ENCODE assay signal across 14 cellular contexts in the genomic region with DNA sequence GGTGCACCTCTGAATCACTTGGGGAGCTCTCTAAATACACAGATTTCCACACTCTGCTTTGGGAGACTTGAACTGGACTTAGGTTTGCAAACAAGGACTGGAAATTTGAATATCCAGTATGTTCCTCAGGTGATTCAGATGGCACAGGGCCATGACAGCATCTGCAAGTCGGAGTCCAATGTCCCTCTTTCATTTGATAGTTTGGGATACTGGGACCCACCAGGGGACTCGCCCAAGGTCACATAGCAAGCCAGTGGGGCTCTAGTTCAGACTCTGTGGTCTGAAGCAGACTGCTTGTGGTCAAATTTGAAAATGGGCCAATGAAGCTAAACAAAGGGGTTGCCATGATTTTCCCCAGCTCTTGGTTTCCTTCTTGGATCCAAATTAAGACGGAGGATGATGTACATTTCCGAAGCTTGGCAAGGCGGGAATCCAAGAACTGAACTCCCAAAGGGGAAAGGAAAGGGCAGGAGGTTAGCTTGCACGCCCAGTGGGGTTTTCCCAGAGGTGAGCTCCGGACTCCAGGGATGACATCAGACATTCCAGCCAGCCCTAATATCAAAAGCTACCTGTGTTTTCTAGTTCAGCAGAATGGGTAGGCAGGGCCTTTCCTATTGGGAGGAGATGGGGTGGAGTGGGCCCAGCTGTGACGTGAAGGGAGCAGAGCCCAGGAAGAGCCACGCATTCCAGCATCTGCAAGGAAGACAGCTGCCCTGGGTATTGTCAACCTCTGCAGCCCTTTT. TPM values are rescaled to one million over a fixed set of nuclear protein-coding genes. Genes with fewer than 3 reads are reported as not detected.
A peak's percentile ranks its signal among the peaks of the same experiment; 100 is the strongest.
DNase-seq lines count a peak whose midpoint lies in the region; ATAC-seq and TF ChIP-seq lines count a peak whose summit lies in the region.
"Had no signal": no experiment of that assay in that cellular context is flagged by ENCODE, and none has a peak within 500 bp of the region (broad histone marks: within the 10 kb centered on the region; RNA-seq: fewer than 3 reads in every experiment).

No MANE protein-coding gene starts in this region.

- TF ChIP-seq CTCF in WTC11 (IDR thresholded peaks at IDR 0.05), result no peak
- TF ChIP-seq CTCF in psoas muscle (IDR thresholded peaks at IDR 0.05), result no peak

- peaks cover 29% of the 10 kb centered on the region for H3K4me1 Mint-ChIP-seq in WTC11

- H3K9me3 Mint-ChIP-seq in WTC11, result no peaks in the 10 kb centered on the region
- H3K9me3 Mint-ChIP-seq: CD4-positive, alpha-beta memory T cell had no signal

- CTCF ChIA-PET in WTC11 (lab: Charles Lee), result interaction anchor here (0.7 to 8.3 kb wide), 9 partner anchors 11 to 90 kb away, joined by 3 to 152 read pairs (median 3); partner anchors contain the start of gene SDC4

- H3K27ac ChIP-seq in psoas muscle, result peak overlapping the region; percentile 90
- H3K27ac ChIP-seq: HL-60, WERI-Rb-1 had no signal

- no peak overlapping the region for H3K27ac Mint-ChIP-seq in WTC11

- no peaks in the 10 kb centered on the region for H3K36me3 ChIP-seq in psoas muscle (ENCODE audit: insufficient read depth in 1 of 2, low read depth in 1 of 2)
- H3K36me3 ChIP-seq: WERI-Rb-1 had no signal

- H3K9me3 ChIP-seq in psoas muscle, result no peaks in the 10 kb centered on the region

- intact Hi-C loops in psoas muscle (cut with DNase I), result loop anchor here in 1 of 2 donors (10.0 kb wide), 1 partner anchor 435 kb away; the partner anchor contains the start of genes DNTTIP1 and WFDC3

- peaks cover 65% of the 10 kb centered on the region for H3K4me1 ChIP-seq in psoas muscle

- WGBS in psoas muscle, 3 donors, result 48 to 53% (median 53%) methylated on average over 9 of the region's 9 CpGs

- ATAC-seq in WTC11 (no peak), psoas muscle (no peak), HG03175 (IDR thresholded peaks at IDR 0.05; ENCODE audit: unreplicated experiment) (no peak), HG02610 (IDR thresholded peaks at IDR 0.05; ENCODE audit: unreplicated experiment) (no peak)

- POLR2A ChIA-PET in WTC11 (lab: Charles Lee), result no interaction called here

- no peak overlapping the region for H3K4me3 ChIP-seq in psoas muscle

- DNase-seq in Daoy (ENCODE audit: low read depth), result peak; percentile 76
- no peak for DNase-seq in WTC11 (ENCODE audit: low spot score)
- DNase-seq in glomerular visceral epithelial cell (ENCODE audit: extremely low spot score), result peak; percentile 99
- DNase-seq in psoas muscle, result no peak
- no peak for DNase-seq in MV-4-11 (lab: John Stamatoyannopoulos, UW)
- no peak for DNase-seq in NCI-H1417 (lab: John Stamatoyannopoulos, UW)
- DNase-seq: CD4-positive, alpha-beta memory T cell; WERI-Rb-1 had no signal

- H3K36me3 Mint-ChIP-seq in WTC11, result no peaks in the 10 kb centered on the region
- H3K36me3 Mint-ChIP-seq: brain had no signal

- no peaks in the 10 kb centered on the region for H3K27me3 Mint-ChIP-seq in WTC11 (ENCODE audit: low read depth)
- H3K27me3 Mint-ChIP-seq: brain; CD4-positive, alpha-beta memory T cell had no signal

- no peaks in the 10 kb centered on the region for H3K27me3 ChIP-seq in psoas muscle (ENCODE audit: insufficient read depth in 3 of 3, low read length in 2 of 3)

- no peak overlapping the region for H3K4me3 Mint-ChIP-seq in WTC11
- H3K4me3 Mint-ChIP-seq: CD4-positive, alpha-beta memory T cell had no signal

TF ChIP-seq in WTC11, 78 proteins besides CTCF, POLR2A, EP300 and RAD21:
- TF ChIP-seq NR1H2 (CRISPR knock-in tag; IDR thresholded peaks at IDR 0.05), result no peak
- no peak for TF ChIP-seq JUN (CRISPR knock-in tag; IDR thresholded peaks at IDR 0.05)
- TF ChIP-seq, protein P1, sequence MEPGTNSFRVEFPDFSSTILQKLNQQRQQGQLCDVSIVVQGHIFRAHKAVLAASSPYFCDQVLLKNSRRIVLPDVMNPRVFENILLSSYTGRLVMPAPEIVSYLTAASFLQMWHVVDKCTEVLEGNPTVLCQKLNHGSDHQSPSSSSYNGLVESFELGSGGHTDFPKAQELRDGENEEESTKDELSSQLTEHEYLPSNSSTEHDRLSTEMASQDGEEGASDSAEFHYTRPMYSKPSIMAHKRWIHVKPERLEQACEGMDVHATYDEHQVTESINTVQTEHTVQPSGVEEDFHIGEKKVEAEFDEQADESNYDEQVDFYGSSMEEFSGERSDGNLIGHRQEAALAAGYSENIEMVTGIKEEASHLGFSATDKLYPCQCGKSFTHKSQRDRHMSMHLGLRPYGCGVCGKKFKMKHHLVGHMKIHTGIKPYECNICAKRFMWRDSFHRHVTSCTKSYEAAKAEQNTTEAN (CRISPR knock-in tag; IDR thresholded peaks at IDR 0.05), result no peak
- TF ChIP-seq FOXP4 (CRISPR knock-in tag; IDR thresholded peaks at IDR 0.05), result no peak
- no peak for TF ChIP-seq FOXK1 (CRISPR knock-in tag; IDR thresholded peaks at IDR 0.05)
- TF ChIP-seq GTF2I (CRISPR knock-in tag; conservative IDR thresholded peaks at IDR 0.05), result no peak
- peak; percentile 10 for TF ChIP-seq GABPB1 (CRISPR knock-in tag; IDR thresholded peaks at IDR 0.05)

RNA-seq across cellular contexts. Expression of gene SYS1, which starts 3.4 kb away (rescaled TPM):
- total RNA-seq in Daoy (2014; rRNA removed; shearing (Covaris generic)), result 12.5 and 13.3 TPM in 2 replicates
- total RNA-seq in WTC11 (2021) (15.4 to 20.1 TPM (median 16.4 TPM) in 3 replicates), psoas muscle (10 to 100 TPM; 17.1 to 29.6 (median 22.9) TPM)
- polyA plus RNA-seq in psoas muscle, result 10 to 100 TPM; 40.9 to 73.3 (median 58.1) TPM

RNA-seq across cellular contexts. Expression of gene SDC4, which starts 11.4 kb away (rescaled TPM):
- 136 and 143 TPM in 2 replicates for total RNA-seq in Daoy (2014; rRNA removed; shearing (Covaris generic))
- total RNA-seq in WTC11 (2021), result 64.0 to 69.6 TPM (median 69.5 TPM) in 3 replicates
- 100 to 1,000 TPM in 2 of 4 donors, 10 to 100 TPM in 2; 32.2 to 283 (median 161) TPM for total RNA-seq in psoas muscle
- polyA plus RNA-seq in psoas muscle, result 100 to 1,000 TPM in 1 of 3 donors, 10 to 100 TPM in 2; 41.6 to 323 (median 63.9) TPM

RNA-seq across cellular contexts. Expression of gene TP53TG5, which starts 18.5 kb away (rescaled TPM):
- not detected in 2 replicates for total RNA-seq in Daoy (2014; rRNA removed; shearing (Covaris generic))
- total RNA-seq in WTC11 (2021) (0.37 to 0.85 TPM in 2 of 3 replicates, not detected in the other), psoas muscle (under 1 TPM in 2 of 4 donors, not detected in 2; 0.38 to 0.69 TPM)
- polyA plus RNA-seq in psoas muscle, result 1 to 10 TPM in 1 of 3 donors, under 1 TPM in 2; 0.12 to 1.0 (median 0.16) TPM
- total RNA-seq: kidney epithelial cell, NCI-H460 had no signal

RNA-seq across cellular contexts. Expression of gene DBNDD2, which starts 48.5 kb away (rescaled TPM):
- total RNA-seq in Daoy (2014; rRNA removed; shearing (Covaris generic)), result 5.8 and 7.3 TPM in 2 replicates
- total RNA-seq in WTC11 (2021) (58.7 to 65.8 TPM (median 61.1 TPM) in 3 replicates), psoas muscle (100 to 1,000 TPM; 108 to 180 (median 163) TPM)
- polyA plus RNA-seq in psoas muscle, result 100 to 1,000 TPM; 151 to 230 (median 162) TPM

RNA-seq across cellular contexts. Expression of gene MATN4, which starts 51.5 kb away (rescaled TPM):
- not detected in 2 replicates for total RNA-seq in Daoy (2014; rRNA removed; shearing (Covaris generic))
- total RNA-seq in WTC11 (2021), result 1.9 to 2.5 TPM (median 2.2 TPM) in 3 replicates
- not detected for total RNA-seq in psoas muscle
- polyA plus RNA-seq in psoas muscle, result not detected
- total RNA-seq: CD4-positive, alpha-beta memory T cell; kidney epithelial cell; NCI-H460 had no signal
- polyA plus RNA-seq: CD4-positive, alpha-beta memory T cell had no signal

Comparison
In these comparisons a context has a peak if more than half of its experiments do, and no peak if none do; other contexts are left out.
1. DNase-seq: peak in Daoy (single experiment) and glomerular visceral epithelial cell (single experiment); none in WTC11 (single experiment), psoas muscle (0 of 2), MV-4-11 (single experiment) and NCI-H1417 (0 of 3).